Comparison of ENCODE assay signal across 9 cellular contexts in the genomic region with DNA sequence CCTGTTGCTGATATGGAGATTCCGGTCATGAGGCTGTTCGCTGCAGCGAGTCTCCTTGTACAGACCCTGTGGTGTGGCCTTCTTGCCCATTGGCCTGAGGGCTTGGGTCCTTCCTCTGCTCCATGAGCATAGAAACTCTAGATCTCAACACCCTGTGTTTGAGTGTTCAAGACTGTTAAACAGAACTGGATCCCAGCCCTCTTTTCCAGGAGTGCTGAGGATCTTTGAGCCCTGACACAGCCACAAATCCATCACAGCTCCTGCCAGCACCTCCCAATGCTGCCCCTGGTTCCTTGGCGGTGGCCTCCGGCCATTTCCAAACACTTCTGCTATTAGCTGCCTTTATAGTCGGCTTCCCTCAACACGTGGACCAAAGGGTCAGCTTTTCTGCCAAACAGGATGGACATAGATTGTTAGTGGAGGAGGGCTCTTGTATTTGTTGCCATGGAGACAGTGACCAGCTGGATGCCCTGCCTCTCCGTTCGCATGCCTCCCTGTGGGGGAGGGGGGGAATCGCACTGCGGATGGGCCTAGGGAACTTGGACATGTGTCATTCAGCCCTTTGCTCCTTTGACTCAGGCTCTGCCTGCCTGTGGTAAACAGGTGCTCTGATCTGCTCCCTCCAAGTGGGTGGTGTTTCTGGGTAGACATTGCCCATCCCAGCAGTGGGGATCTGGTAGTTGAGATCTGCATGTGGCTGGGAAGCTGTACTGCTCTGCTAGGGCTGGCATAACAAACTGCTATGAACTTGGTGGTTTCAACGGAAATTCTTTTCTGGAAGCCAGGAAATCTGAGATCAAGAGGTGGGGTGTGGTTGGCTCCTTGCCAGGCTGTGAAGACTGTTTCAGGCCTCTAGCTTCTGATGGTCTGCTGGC. TPM values are rescaled to one million over a fixed set of nuclear protein-coding genes. Genes with fewer than 3 reads are reported as not detected.
A peak's percentile ranks its signal among the peaks of the same experiment; 100 is the strongest.
DNase-seq lines count a peak whose midpoint lies in the region; ATAC-seq and TF ChIP-seq lines count a peak whose summit lies in the region.
"Had no signal": no experiment of that assay in that cellular context is flagged by ENCODE, and none has a peak within 500 bp of the region (broad histone marks: within the 10 kb centered on the region; RNA-seq: fewer than 3 reads in every experiment).

No MANE protein-coding gene starts in this region.

- H3K27ac ChIP-seq in coronary artery = peak overlapping the region in 1 of 2 donors; percentile 56

- DNase-seq in stimulated activated CD4-positive, alpha-beta T cell treated with anti-CD3 and anti-CD28 coated beads, Interleukin-1b, Interleukin-23, amount 100 ng/mL, for 48 hours = peak; percentile 49
- no peak for DNase-seq in stimulated activated CD4-positive, alpha-beta T cell treated with anti-CD3 and anti-CD28 coated beads, Interleukin-4, amount 100 ng/mL, for 24 hours
- no peak for DNase-seq in activated naive CD8-positive, alpha-beta T cell treated with anti-CD3 and anti-CD28 coated beads, Interleukin-2, amount 10 ng/mL, durations not matched to agents 7 days and 5 days
- DNase-seq in left colon (peak in 1 of 2 donors; percentile 55), coronary artery (ENCODE audit: low spot score) (no peak), NCI-H345 (lab: John Stamatoyannopoulos, UW) (no peak), dedifferentiated amniotic fluid mesenchymal stem cell (ENCODE audit: extremely low spot score) (no peak)
- DNase-seq: amniotic stem cell had no signal

- ATAC-seq in activated naive CD8-positive, alpha-beta T cell treated with anti-CD3 and anti-CD28 coated beads, Interleukin-2, amount 10 ng/mL, durations not matched to agents 7 days and 5 days (ENCODE audit: low read depth) = peak; percentile 58
- ATAC-seq in left colon (peak; percentile 62), GM19467 (IDR thresholded peaks at IDR 0.05; ENCODE audit: unreplicated experiment) (no peak)

- peaks cover 30% of the 10 kb centered on the region for H3K4me1 Mint-ChIP-seq in activated naive CD8-positive, alpha-beta T cell treated with anti-CD3 and anti-CD28 coated beads, Interleukin-2, amount 10 ng/mL, durations not matched to agents 7 days and 5 days

- no peaks in the 10 kb centered on the region for H3K9me3 Mint-ChIP-seq in activated naive CD8-positive, alpha-beta T cell treated with anti-CD3 and anti-CD28 coated beads, Interleukin-2, amount 10 ng/mL, durations not matched to agents 7 days and 5 days

- H3K4me3 Mint-ChIP-seq in activated naive CD8-positive, alpha-beta T cell treated with anti-CD3 and anti-CD28 coated beads, Interleukin-2, amount 10 ng/mL, durations not matched to agents 7 days and 5 days = peak overlapping the region; percentile 29

- no peak overlapping the region for H3K4me3 ChIP-seq in coronary artery

- intact Hi-C loops in left colon (cut with DNase I, micrococcal nuclease) = no loop called here

- H3K27me3 Mint-ChIP-seq in activated naive CD8-positive, alpha-beta T cell treated with anti-CD3 and anti-CD28 coated beads, Interleukin-2, amount 10 ng/mL, durations not matched to agents 7 days and 5 days = no peaks in the 10 kb centered on the region

- no peak for TF ChIP-seq CTCF in coronary artery (IDR thresholded peaks at IDR 0.05)

- POLR2A ChIA-PET in activated naive CD8-positive, alpha-beta T cell treated with anti-CD3 and anti-CD28 coated beads, Interleukin-2, amount 10 ng/mL, durations not matched to agents 7 days and 5 days (lab: Charles Lee) = interaction anchor here (0.9 to 1.2 kb wide), 3 partner anchors 15 to 58 kb away, joined by 3 to 5 read pairs (median 4); no protein-coding TSS in a partner anchor

- peak overlapping the region; percentile 60 for H3K27ac Mint-ChIP-seq in activated naive CD8-positive, alpha-beta T cell treated with anti-CD3 and anti-CD28 coated beads, Interleukin-2, amount 10 ng/mL, durations not matched to agents 7 days and 5 days

- no peaks in the 10 kb centered on the region for H3K36me3 Mint-ChIP-seq in activated naive CD8-positive, alpha-beta T cell treated with anti-CD3 and anti-CD28 coated beads, Interleukin-2, amount 10 ng/mL, durations not matched to agents 7 days and 5 days

RNA-seq across cellular contexts. Expression of gene WDR1, which starts 6.9 kb away (rescaled TPM):
- 100 to 1,000 TPM; 371 to 372 TPM for total RNA-seq in activated naive CD8-positive, alpha-beta T cell treated with anti-CD3 and anti-CD28 coated beads, Interleukin-2, amount 10 ng/mL, durations not matched to agents 7 days and 5 days
- total RNA-seq in left colon = 100 to 1,000 TPM; 448 to 457 TPM
